In genomic region chr19:47058621-47059020, GRCh38 we compare ENCODE assay signal across 1 cellular context.
TF ChIP-seq lines count a peak whose summit lies in the region.

No MANE protein-coding gene starts in this region.

TF ChIP-seq in HepG2, 621 proteins besides CTCF, POLR2A, EP300 and RAD21 (continued from another document and continues in another):
- TF ChIP-seq ZNF280D (CRISPR knock-in tag; IDR thresholded peaks at IDR 0.05) (no peak), ESRRA (CRISPR knock-in tag; IDR thresholded peaks at IDR 0.05; ENCODE audit: low read depth) (peak; percentile 88), HMG20A (CRISPR knock-in tag; IDR thresholded peaks at IDR 0.05; ENCODE audit: borderline replicate concordance) (0 out of 2 replicates have a peak, but pooled peaks have one; percentile 40), NFYB (CRISPR knock-in tag; IDR thresholded peaks at IDR 0.05) (no peak), REPIN1 (CRISPR knock-in tag; IDR thresholded peaks at IDR 0.05; ENCODE audit: borderline replicate concordance, low read depth) (no peak), PITX1 (CRISPR knock-in tag; IDR thresholded peaks at IDR 0.05) (peak; percentile 58; the same call in 1 of the 2 replicates), RFX1 (IDR thresholded peaks at IDR 0.05) (no peak), SATB2 (CRISPR knock-in tag; IDR thresholded peaks at IDR 0.05) (no peak), KDM6A (CRISPR knock-in tag; IDR thresholded peaks at IDR 0.05; ENCODE audit: low read depth) (0 out of 2 replicates have a peak, but pooled peaks have one; percentile 38), GTF3A (CRISPR knock-in tag; conservative IDR thresholded peaks at IDR 0.05) (no peak), ZSCAN12 (CRISPR knock-in tag; IDR thresholded peaks at IDR 0.05) (no peak), HIVEP1 (CRISPR knock-in tag; IDR thresholded peaks at IDR 0.05) (no peak), ZBTB39 (CRISPR knock-in tag; IDR thresholded peaks at IDR 0.05) (no peak), SAP130 (CRISPR knock-in tag; IDR thresholded peaks at IDR 0.05; ENCODE audit: low read depth) (peak; percentile 60), BRCA1 (CRISPR knock-in tag; IDR thresholded peaks at IDR 0.05) (no peak), ZNF20 (CRISPR knock-in tag; IDR thresholded peaks at IDR 0.05) (no peak), NR2F6 (IDR thresholded peaks at IDR 0.05) (peak; percentile 95), NR2F6 (CRISPR knock-in tag; IDR thresholded peaks at IDR 0.05) (peak; percentile 92), DNMT3B (CRISPR knock-in tag; conservative IDR thresholded peaks at IDR 0.05) (no peak), HIC2 (CRISPR knock-in tag; IDR thresholded peaks at IDR 0.05; ENCODE audit: low read depth) (no peak), PHF21A (CRISPR knock-in tag; IDR thresholded peaks at IDR 0.05) (peak; percentile 47; the same call in 1 of the 2 replicates), MNT (IDR thresholded peaks at IDR 0.05) (peak; percentile 30; the same call in 1 of the 2 replicates), TARDBP (CRISPR knock-in tag; IDR thresholded peaks at IDR 0.05) (0 out of 2 replicates have a peak, but pooled peaks have one; percentile 56), ZNF274 (CRISPR knock-in tag; IDR thresholded peaks at IDR 0.05) (no peak), TRIM22 (IDR thresholded peaks at IDR 0.05) (no peak), DPF2 (CRISPR knock-in tag; IDR thresholded peaks at IDR 0.05; ENCODE audit: borderline replicate concordance, low read depth) (peak; percentile 28; the same call in 1 of the 2 replicates), ZNF501 (CRISPR knock-in tag; IDR thresholded peaks at IDR 0.05) (no peak), ZMYM3 (CRISPR knock-in tag; IDR thresholded peaks at IDR 0.05) (no peak), PBX3 (CRISPR knock-in tag; IDR thresholded peaks at IDR 0.05; ENCODE audit: borderline replicate concordance) (no peak), DMAP1 (CRISPR knock-in tag; IDR thresholded peaks at IDR 0.05) (0 out of 2 replicates have a peak, but pooled peaks have one; percentile 26), ZNF326 (CRISPR knock-in tag; IDR thresholded peaks at IDR 0.05; ENCODE audit: borderline replicate concordance) (no peak), ZNF687 (CRISPR knock-in tag; IDR thresholded peaks at IDR 0.05) (peak; percentile 57), ZNF543 (CRISPR knock-in tag; IDR thresholded peaks at IDR 0.05) (no peak), ZSCAN31 (CRISPR knock-in tag; IDR thresholded peaks at IDR 0.05; ENCODE audit: low read depth) (no peak), YEATS4 (CRISPR knock-in tag; IDR thresholded peaks at IDR 0.05; ENCODE audit: borderline replicate concordance) (no peak), REST (IDR thresholded peaks at IDR 0.05; ENCODE audit: borderline replicate concordance in 1 of 2, low read depth in 1 of 2, low read length in 2 of 2) (peak in 1 of 2 experiments; percentile 32; a peak in 1 of 4 replicates), AKAP8 (CRISPR knock-in tag; IDR thresholded peaks at IDR 0.05) (no peak), PCBP1 (IDR thresholded peaks at IDR 0.05; ENCODE audit: borderline replicate concordance, low read depth, low read length) (no peak), FOXM1 (CRISPR knock-in tag; IDR thresholded peaks at IDR 0.05) (no peak), CEBPG (CRISPR knock-in tag; IDR thresholded peaks at IDR 0.05) (peak; percentile 6; the same call in 1 of the 2 replicates), GATA4 (IDR thresholded peaks at IDR 0.05; ENCODE audit: borderline replicate concordance, low read depth) (peak; percentile 91), CCDC6 (CRISPR knock-in tag; IDR thresholded peaks at IDR 0.05) (no peak)
